23 cellular contexts compared by ENCODE assay signal in genomic region chr19:4512070-4512469, GRCh38. TPM values are rescaled to one million over a fixed set of nuclear protein-coding genes. Genes with fewer than 3 reads are reported as not detected.
DNase-seq lines count a peak whose midpoint lies in the region; ATAC-seq, FAIRE-seq and TF ChIP-seq lines count a peak whose summit lies in the region.
"Had no signal": no experiment of that assay in that cellular context is flagged by ENCODE, and none has a peak within 500 bp of the region (broad histone marks: within the 10 kb centered on the region; RNA-seq: fewer than 3 reads in every experiment).

No MANE protein-coding gene starts in this region.

- no peak overlapping the region for H4K8ac ChIP-seq in neuronal stem cell (ENCODE audit: low read depth, low read length)

- no peak for TF ChIP-seq RAD21 in K562 (CRISPR knock-in tag; conservative IDR thresholded peaks at IDR 0.05 in 1 of 2, IDR thresholded peaks at IDR 0.05 in 1 of 2)

- H3K9ac ChIP-seq in K562 (ENCODE audit: insufficient read depth in 1 of 2, low read depth in 2 of 2, low read length in 2 of 2) (peak overlapping the region in 1 of 2 experiments; percentile 64; a peak in 2 of 4 replicates), neuronal stem cell (ENCODE audit: low read depth, low read length, poor library complexity) (no peak overlapping the region), skeletal muscle tissue (ENCODE audit: low read depth in 1 of 3, low read length in 3 of 3) (peak overlapping the region in 2 of 3 donors; percentile 20 to 69)

- H3K9me3 ChIP-seq in HEK293 (ENCODE audit: control insufficient read depth, insufficient read depth, low read depth, low read length), result no peaks in the 10 kb centered on the region
- no peaks in the 10 kb centered on the region for H3K9me3 ChIP-seq in K562 (replicated peaks; ENCODE audit: control insufficient read depth, insufficient read depth, low read depth, low read length)
- H3K9me3 ChIP-seq in neuronal stem cell (replicated peaks in 1 of 2; ENCODE audit: control insufficient read depth in 2 of 2, insufficient read depth in 1 of 2, low read depth in 1 of 2, low read length in 2 of 2), result no peaks in the 10 kb centered on the region
- no peaks in the 10 kb centered on the region for H3K9me3 ChIP-seq in skeletal muscle tissue (ENCODE audit: control insufficient read depth in 3 of 3, low read length in 3 of 3)
- no peaks in the 10 kb centered on the region for H3K9me3 ChIP-seq in HAP-1

- no peak for TF ChIP-seq CTCF in HEK293 (tag by site-specific recombination; IDR thresholded peaks at IDR 0.05)
- TF ChIP-seq CTCF in K562 (IDR thresholded peaks at IDR 0.05 in 2 of 3, conservative IDR thresholded peaks at IDR 0.05 in 1 of 3; ENCODE audit: insufficient read depth in 2 of 3, low read depth in 1 of 3, low read length in 3 of 3), result no peak

- H2AFZ ChIP-seq in K562 (ENCODE audit: low read depth, low read length) (no peak overlapping the region), neuronal stem cell (ENCODE audit: low read length) (no peak overlapping the region)

- H3K18ac ChIP-seq in neuronal stem cell (ENCODE audit: low read length), result peak overlapping the region; percentile 60

- no peak overlapping the region for H2BK15ac ChIP-seq in neuronal stem cell (ENCODE audit: low read length)

- H3K27ac ChIP-seq in HEK293 (ENCODE audit: extremely low read depth, low read depth, low read length), result no peak overlapping the region
- H3K27ac ChIP-seq in K562 (ENCODE audit: extremely low read depth, low read depth, low read length), result no peak overlapping the region
- H3K27ac ChIP-seq in neuronal stem cell (replicated peaks; ENCODE audit: low read length), result no peak overlapping the region
- H3K27ac ChIP-seq in skeletal muscle tissue (ENCODE audit: low read depth, low read length), result peak overlapping the region; percentile 25

- in situ Hi-C loops in K562 (cut with MboI) (no loop called here), HAP-1 (cut with MboI; ENCODE audit: low sequenced_read_pairs) (no loop called here)

- intact Hi-C loops in K562 (cut with micrococcal nuclease), result no loop called here

- H3K79me2 ChIP-seq in K562 (ENCODE audit: control insufficient read depth, insufficient read depth, low read length), result no peaks in the 10 kb centered on the region

- no peak overlapping the region for H3K14ac ChIP-seq in neuronal stem cell (ENCODE audit: low read length)

- no peak overlapping the region for H3K4me2 ChIP-seq in K562 (ENCODE audit: insufficient read depth, low read length)
- H3K4me2 ChIP-seq in neuronal stem cell (ENCODE audit: insufficient read depth, low read length, poor library complexity, severe bottlenecking), result no peak overlapping the region

- CTCF ChIA-PET in HEK293 (lab: Yijun Ruan, JAX), result no interaction called here
- CTCF ChIA-PET in K562 (lab: Yijun Ruan, JAX; ENCODE audit: low intra/inter-chr PET ratio), result no interaction called here

- no peak for TF ChIP-seq POLR2A in K562 (conservative IDR thresholded peaks at IDR 0.05)

- H2AK5ac ChIP-seq in neuronal stem cell (ENCODE audit: low read depth, low read length), result no peak overlapping the region

- POLR2A ChIA-PET in HEK293 (lab: Yijun Ruan, JAX) (no interaction called here), K562 (lab: Yijun Ruan, JAX) (no interaction called here)

- H4K91ac ChIP-seq in neuronal stem cell (ENCODE audit: low read depth, low read length, poor library complexity), result no peak overlapping the region

- no peaks in the 10 kb centered on the region for H3K9me1 ChIP-seq in K562 (ENCODE audit: control insufficient read depth, insufficient read depth, low read length)

- DNase-seq in K562 (ENCODE audit: extremely low read depth in 1 of 4, low spot score in 3 of 4), result no peak
- no peak for DNase-seq in neuronal stem cell (ENCODE audit: low spot score)
- no peak for DNase-seq in HAP-1 (ENCODE audit: low spot score in 2 of 2)
- DNase-seq: C1 segment of cervical spinal cord; Calu3; CD4-positive, alpha-beta memory T cell; COR-L47; DMS53; DMS79 treated with DMSO at 0.1 percent for 48 hours; GF-D8; GOT3; H7; HFFc6 had no signal

- H2BK120ac ChIP-seq in neuronal stem cell (ENCODE audit: low read depth, low read length), result no peak overlapping the region

- 7% methylated on average over 16 of the region's 17 CpGs for WGBS in K562 (ENCODE audit: insufficient coverage, low coverage, missing lambda C conversion rate)
- no CpG with 5 or more reads among the region's 17 CpGs for WGBS in neuronal stem cell (ENCODE audit: extremely low coverage in 2 of 2, insufficient read length in 2 of 2, insufficient replicate concordance in 1 of 2), 2 donors

- H3K23ac ChIP-seq in neuronal stem cell (ENCODE audit: low read depth, low read length, poor library complexity), result no peak overlapping the region

- H3K4me3 ChIP-seq in HEK293 (ENCODE audit: low read depth, low read length), result no peak overlapping the region
- no peak overlapping the region for H3K4me3 ChIP-seq in K562
- no peak overlapping the region for H3K4me3 ChIP-seq in neuronal stem cell (ENCODE audit: low read length in 2 of 2)
- peak overlapping the region in 2 of 3 donors; percentile 52 to 65 for H3K4me3 ChIP-seq in skeletal muscle tissue (ENCODE audit: low read length in 3 of 3)
- no peak overlapping the region for H3K4me3 ChIP-seq in HAP-1

- H4K20me1 ChIP-seq in K562 (replicated peaks; ENCODE audit: control insufficient read depth, insufficient read depth, low read length), result no peaks in the 10 kb centered on the region

- no peak overlapping the region for H2BK12ac ChIP-seq in neuronal stem cell (ENCODE audit: low read length)

- peaks cover 3% of the 10 kb centered on the region for H3K79me1 ChIP-seq in neuronal stem cell (ENCODE audit: low read depth, low read length)

- no TSS peak for BruUV-seq in K562 (replicated peaks; lab: Mats Ljungman, UMichigan)

- H3K4me1 ChIP-seq in HEK293 (ENCODE audit: control insufficient read depth, insufficient read depth, low read length) (no peaks in the 10 kb centered on the region), K562 (replicated peaks in 1 of 2; ENCODE audit: control insufficient read depth in 2 of 2, insufficient read depth in 2 of 2, low read length in 2 of 2) (peaks cover 0 to 34% of the 10 kb centered on the region in 2 experiments; a peak in 2 of 5 replicates), neuronal stem cell (ENCODE audit: control insufficient read depth in 2 of 2, insufficient read depth in 1 of 2, low read depth in 1 of 2, low read length in 2 of 2) (peaks cover 0 to 4% of the 10 kb centered on the region in 2 donors), skeletal muscle tissue (ENCODE audit: control insufficient read depth in 3 of 3, insufficient read depth in 3 of 3, low read length in 3 of 3) (peaks cover 39 to 72% (median 62%) of the 10 kb centered on the region in 3 donors), HAP-1 (no peaks in the 10 kb centered on the region)

- no peak overlapping the region for H3K4ac ChIP-seq in neuronal stem cell (ENCODE audit: low read length)

- H2BK5ac ChIP-seq in neuronal stem cell (ENCODE audit: low read length), result no peak overlapping the region

- ATAC-seq in K562 (no peak), HG02623 (IDR thresholded peaks at IDR 0.05; ENCODE audit: unreplicated experiment) (no peak), GM19452 (IDR thresholded peaks at IDR 0.05; ENCODE audit: unreplicated experiment) (no peak)
- ATAC-seq: HCT116 had no signal

- H3K36me3 ChIP-seq in HEK293 (ENCODE audit: control insufficient read depth in 2 of 2, insufficient read depth in 1 of 2, low read length in 2 of 2) (peaks cover 0 to under 1% of the 10 kb centered on the region in 2 experiments; a peak in 2 of 3 replicates), K562 (ENCODE audit: control insufficient read depth, insufficient read depth, low read length) (no peaks in the 10 kb centered on the region), neuronal stem cell (replicated peaks in 1 of 2; ENCODE audit: control insufficient read depth in 2 of 2, insufficient read depth in 2 of 2, low read length in 2 of 2) (no peaks in the 10 kb centered on the region), skeletal muscle tissue (ENCODE audit: control insufficient read depth in 3 of 3, insufficient read depth in 3 of 3, low read length in 3 of 3) (peaks cover 27 to 51% (median 30%) of the 10 kb centered on the region in 3 donors), HAP-1 (replicated peaks) (no peaks in the 10 kb centered on the region)

- no peak for TF ChIP-seq EP300 in K562 (IDR thresholded peaks at IDR 0.05; ENCODE audit: low read length)

- H3K27me3 ChIP-seq in K562 (ENCODE audit: control insufficient read depth in 2 of 2, insufficient read depth in 2 of 2, low read length in 2 of 2) (peaks cover 24 to 47% of the 10 kb centered on the region in 2 experiments; a peak in 4 of 5 replicates), neuronal stem cell (ENCODE audit: control insufficient read depth in 3 of 3, insufficient read depth in 3 of 3, low read depth in 1 of 3, low read length in 3 of 3) (peaks cover 0 to 4% (median 0%) of the 10 kb centered on the region in 3 experiments), skeletal muscle tissue (ENCODE audit: control insufficient read depth in 3 of 3, insufficient read depth in 3 of 3, low read length in 3 of 3) (no peaks in the 10 kb centered on the region), HAP-1 (ENCODE audit: low read depth) (no peaks in the 10 kb centered on the region)

- FAIRE-seq in K562 (lab: Jason Lieb, UNC), result peak; percentile 60
- FAIRE-seq: GM12891, GM18507 had no signal

RNA-seq across cellular contexts. Expression of gene PLIN4, which starts 6.2 kb away (rescaled TPM):
- total RNA-seq in K562 (2011; cell fraction: chromatin; rRNA removed; ENCODE audit: low replicate concordance), result 1.0 and 3.0 TPM in 2 replicates
- total RNA-seq in K562 (2011; cell fraction: nucleolus; rRNA removed), result 0.92 and 1.2 TPM in 2 replicates
- total RNA-seq in K562 (2011; cell fraction: nucleoplasm; rRNA removed), result 0.53 and 0.81 TPM in 2 replicates
- total RNA-seq in K562 (2014; rRNA removed) (0.08 and 0.14 TPM in 2 replicates), K562 (2014; rRNA removed; fragmentation: Illumina TruSeq; extraction: Trizol) (0.04 TPM in 1 of 2 replicates, not detected in the other), K562 (2015; rRNA removed; fragmentation: Illumina TruSeq; extraction: Trizol) (0.04 TPM in 1 of 2 replicates, not detected in the other), K562 (2021) (0.09 TPM in 2 replicates), skeletal muscle tissue (15.7 TPM)
- polyA plus RNA-seq in K562 (2011; rRNA removed) (0.06 and 0.12 TPM in 2 replicates), K562 (2014; fragmentation: Illumina TruSeq; extraction: Trizol) (0.04 and 0.08 TPM in 2 replicates), K562 (2014; fragmentation: Nextera tagmentation; extraction: Ambion mirVana) (not detected), K562 (2014; rRNA removed) (0.07 and 0.16 TPM in 2 replicates)
- polyA plus RNA-seq in K562 (2011; cell fraction: cytosol; rRNA removed), result 0.06 and 0.15 TPM in 2 replicates
- polyA plus RNA-seq in K562 (2011; cell fraction: nucleus; rRNA removed), result 0.41 and 0.92 TPM in 2 replicates
- polyA plus RNA-seq in K562 (2012), result 0.10 and 0.17 TPM in 2 replicates
- polyA minus RNA-seq in K562 (2011; rRNA and poly(A)+ RNA removed), result 0.07 TPM in 1 of 2 replicates, not detected in the other
- not detected in 2 replicates for polyA minus RNA-seq in K562 (2011; cell fraction: cytosol; rRNA and poly(A)+ RNA removed)
- 0.11 and 0.13 TPM in 2 replicates for polyA minus RNA-seq in K562 (2011; cell fraction: nucleus; rRNA and poly(A)+ RNA removed)
- polyA plus RNA-seq in neuronal stem cell (2013, experiment 1 of 2), result 0.13 TPM
- 0.18 TPM for polyA plus RNA-seq in neuronal stem cell (2013, experiment 2 of 2)
- total RNA-seq: HFFc6 had no signal

RNA-seq across cellular contexts. Expression of gene PLIN5, which starts 23.0 kb away (rescaled TPM):
- total RNA-seq in K562 (2011; cell fraction: chromatin; rRNA removed; ENCODE audit: low replicate concordance), result 8.0 and 24.6 TPM in 2 replicates
- total RNA-seq in K562 (2011; cell fraction: nucleolus; rRNA removed), result 11.3 and 12.8 TPM in 2 replicates
- 10.8 and 12.9 TPM in 2 replicates for total RNA-seq in K562 (2011; cell fraction: nucleoplasm; rRNA removed)
- 0.50 and 0.86 TPM in 2 replicates for total RNA-seq in K562 (2014; rRNA removed)
- 0.15 and 0.26 TPM in 2 replicates for total RNA-seq in K562 (2014; rRNA removed; fragmentation: Illumina TruSeq; extraction: Trizol)
- total RNA-seq in K562 (2015; rRNA removed; fragmentation: Illumina TruSeq; extraction: Trizol), result 0.07 TPM in 1 of 2 replicates, not detected in the other
- 1.3 TPM in 2 replicates for total RNA-seq in K562 (2021)
- polyA plus RNA-seq in K562 (2011; rRNA removed), result 1.3 and 1.6 TPM in 2 replicates
- 1.0 and 1.3 TPM in 2 replicates for polyA plus RNA-seq in K562 (2011; cell fraction: cytosol; rRNA removed)
- 3.6 and 9.2 TPM in 2 replicates for polyA plus RNA-seq in K562 (2011; cell fraction: nucleus; rRNA removed)
- polyA plus RNA-seq in K562 (2012), result 0.50 and 0.51 TPM in 2 replicates
- polyA plus RNA-seq in K562 (2014; fragmentation: Illumina TruSeq; extraction: Trizol), result 0.54 and 0.62 TPM in 2 replicates
- polyA plus RNA-seq in K562 (2014; fragmentation: Nextera tagmentation; extraction: Ambion mirVana), result under 1 TPM; 0.04 TPM
- 0.85 and 0.94 TPM in 2 replicates for polyA plus RNA-seq in K562 (2014; rRNA removed)
- 0.81 and 1.5 TPM in 2 replicates for polyA minus RNA-seq in K562 (2011; rRNA and poly(A)+ RNA removed)
- 0.95 TPM in 1 of 2 replicates, not detected in the other for polyA minus RNA-seq in K562 (2011; cell fraction: cytosol; rRNA and poly(A)+ RNA removed)
- polyA minus RNA-seq in K562 (2011; cell fraction: nucleus; rRNA and poly(A)+ RNA removed), result 2.0 and 2.8 TPM in 2 replicates
- polyA plus RNA-seq in neuronal stem cell (2013, experiment 1 of 2), result 2.9 TPM
- polyA plus RNA-seq in neuronal stem cell (2013, experiment 2 of 2), result 2.9 TPM
- total RNA-seq in skeletal muscle tissue, result 2.1 TPM
- total RNA-seq: A172, HFFc6 had no signal
- polyA plus RNA-seq: BJ had no signal

RNA-seq across cellular contexts. Expression of gene LRG1, which starts 27.8 kb away (rescaled TPM):
- 5.0 and 14.6 TPM in 2 replicates for total RNA-seq in K562 (2011; cell fraction: chromatin; rRNA removed; ENCODE audit: low replicate concordance)
- 18.2 and 23.3 TPM in 2 replicates for total RNA-seq in K562 (2011; cell fraction: nucleolus; rRNA removed)
- total RNA-seq in K562 (2011; cell fraction: nucleoplasm; rRNA removed), result 12.4 and 14.4 TPM in 2 replicates
- total RNA-seq in K562 (2014; rRNA removed) (8.4 and 10.6 TPM in 2 replicates), K562 (2014; rRNA removed; fragmentation: Illumina TruSeq; extraction: Trizol) (3.8 and 4.6 TPM in 2 replicates), K562 (2015; rRNA removed; fragmentation: Illumina TruSeq; extraction: Trizol) (9.4 and 9.5 TPM in 2 replicates), K562 (2021) (11.5 and 11.7 TPM in 2 replicates), skeletal muscle tissue (0.52 TPM)
- polyA plus RNA-seq in K562 (2011; rRNA removed) (10.9 and 11.9 TPM in 2 replicates), K562 (2014; fragmentation: Illumina TruSeq; extraction: Trizol) (8.7 and 12.6 TPM in 2 replicates), K562 (2014; fragmentation: Nextera tagmentation; extraction: Ambion mirVana) (1 to 10 TPM; 1.5 to 5.1 TPM), K562 (2014; rRNA removed) (11.9 and 12.3 TPM in 2 replicates)
- polyA plus RNA-seq in K562 (2011; cell fraction: cytosol; rRNA removed), result 15.4 and 23.9 TPM in 2 replicates
- polyA plus RNA-seq in K562 (2011; cell fraction: nucleus; rRNA removed), result 2.7 and 3.4 TPM in 2 replicates
- polyA plus RNA-seq in K562 (2012), result 9.0 and 20.7 TPM in 2 replicates
- polyA minus RNA-seq in K562 (2011; rRNA and poly(A)+ RNA removed), result 3.2 and 3.6 TPM in 2 replicates
- polyA minus RNA-seq in K562 (2011; cell fraction: cytosol; rRNA and poly(A)+ RNA removed), result 6.2 and 7.6 TPM in 2 replicates
- 1.2 and 2.6 TPM in 2 replicates for polyA minus RNA-seq in K562 (2011; cell fraction: nucleus; rRNA and poly(A)+ RNA removed)
- polyA plus RNA-seq in neuronal stem cell (2013, experiment 1 of 2), result not detected
- polyA plus RNA-seq in neuronal stem cell (2013, experiment 2 of 2), result 0.01 TPM
- total RNA-seq: A673; CD4-positive, alpha-beta memory T cell; HFFc6 had no signal

RNA-seq across cellular contexts. Expression of gene HDGFL2, which starts 40.0 kb away (rescaled TPM):
- 18.0 and 40.2 TPM in 2 replicates for total RNA-seq in K562 (2011; cell fraction: chromatin; rRNA removed; ENCODE audit: low replicate concordance)
- 25.8 and 27.2 TPM in 2 replicates for total RNA-seq in K562 (2011; cell fraction: nucleolus; rRNA removed)
- 18.5 and 20.0 TPM in 2 replicates for total RNA-seq in K562 (2011; cell fraction: nucleoplasm; rRNA removed)
- total RNA-seq in K562 (2014; rRNA removed) (48.7 and 61.7 TPM in 2 replicates), K562 (2014; rRNA removed; fragmentation: Illumina TruSeq; extraction: Trizol) (10.7 and 12.3 TPM in 2 replicates), K562 (2015; rRNA removed; fragmentation: Illumina TruSeq; extraction: Trizol) (27.9 and 29.4 TPM in 2 replicates), K562 (2021) (39.7 and 45.9 TPM in 2 replicates), skeletal muscle tissue (33.9 TPM)
- polyA plus RNA-seq in K562 (2011; rRNA removed) (14.3 and 21.1 TPM in 2 replicates), K562 (2014; fragmentation: Illumina TruSeq; extraction: Trizol) (16.0 and 27.4 TPM in 2 replicates), K562 (2014; fragmentation: Nextera tagmentation; extraction: Ambion mirVana) (under 1 TPM; 0.13 to 0.21 TPM), K562 (2014; rRNA removed) (39.7 and 50.8 TPM in 2 replicates)
- polyA plus RNA-seq in K562 (2011; cell fraction: cytosol; rRNA removed), result 10.7 and 15.1 TPM in 2 replicates
- 32.8 and 44.3 TPM in 2 replicates for polyA plus RNA-seq in K562 (2011; cell fraction: nucleus; rRNA removed)
- 29.5 and 31.2 TPM in 2 replicates for polyA plus RNA-seq in K562 (2012)
- polyA minus RNA-seq in K562 (2011; rRNA and poly(A)+ RNA removed), result 9.0 and 10.3 TPM in 2 replicates
- polyA minus RNA-seq in K562 (2011; cell fraction: cytosol; rRNA and poly(A)+ RNA removed), result 14.8 and 23.0 TPM in 2 replicates
- 6.3 and 9.2 TPM in 2 replicates for polyA minus RNA-seq in K562 (2011; cell fraction: nucleus; rRNA and poly(A)+ RNA removed)
- 73.8 TPM for polyA plus RNA-seq in neuronal stem cell (2013, experiment 1 of 2)
- 75.2 TPM for polyA plus RNA-seq in neuronal stem cell (2013, experiment 2 of 2)

RNA-seq across cellular contexts. Expression of gene SEMA6B, which starts 47.4 kb away (rescaled TPM):
- total RNA-seq in K562 (2011; cell fraction: chromatin; rRNA removed; ENCODE audit: low replicate concordance), result 3.4 and 12.9 TPM in 2 replicates
- total RNA-seq in K562 (2011; cell fraction: nucleolus; rRNA removed), result 12.9 and 13.2 TPM in 2 replicates
- total RNA-seq in K562 (2011; cell fraction: nucleoplasm; rRNA removed), result 9.3 and 10.5 TPM in 2 replicates
- total RNA-seq in K562 (2014; rRNA removed) (2.5 and 2.7 TPM in 2 replicates), K562 (2014; rRNA removed; fragmentation: Illumina TruSeq; extraction: Trizol) (0.57 and 0.65 TPM in 2 replicates), K562 (2015; rRNA removed; fragmentation: Illumina TruSeq; extraction: Trizol) (0.83 and 1.1 TPM in 2 replicates), K562 (2021) (3.7 and 4.6 TPM in 2 replicates), skeletal muscle tissue (11.5 TPM)
- polyA plus RNA-seq in K562 (2011; rRNA removed) (2.6 and 4.9 TPM in 2 replicates), K562 (2014; fragmentation: Illumina TruSeq; extraction: Trizol) (1.4 and 2.7 TPM in 2 replicates), K562 (2014; fragmentation: Nextera tagmentation; extraction: Ambion mirVana) (not detected), K562 (2014; rRNA removed) (1.7 and 3.8 TPM in 2 replicates)
- 6.8 and 8.8 TPM in 2 replicates for polyA plus RNA-seq in K562 (2011; cell fraction: cytosol; rRNA removed)
- 7.2 and 8.1 TPM in 2 replicates for polyA plus RNA-seq in K562 (2011; cell fraction: nucleus; rRNA removed)
- 1.3 and 1.6 TPM in 2 replicates for polyA plus RNA-seq in K562 (2012)
- 5.1 and 7.6 TPM in 2 replicates for polyA minus RNA-seq in K562 (2011; rRNA and poly(A)+ RNA removed)
- 9.4 and 13.2 TPM in 2 replicates for polyA minus RNA-seq in K562 (2011; cell fraction: cytosol; rRNA and poly(A)+ RNA removed)
- 4.4 and 7.0 TPM in 2 replicates for polyA minus RNA-seq in K562 (2011; cell fraction: nucleus; rRNA and poly(A)+ RNA removed)
- polyA plus RNA-seq in neuronal stem cell (2013, experiment 1 of 2), result 42.5 TPM
- polyA plus RNA-seq in neuronal stem cell (2013, experiment 2 of 2), result 43.0 TPM
- polyA plus RNA-seq: CD4-positive, alpha-beta memory T cell had no signal

Comparison
In these comparisons a context has a peak if more than half of its experiments do, and no peak if none do; other contexts are left out.
1. H3K4me3 ChIP-seq: peak in skeletal muscle tissue (2 of 3); none in HEK293 (single experiment), K562 (single experiment), neuronal stem cell (0 of 2) and HAP-1 (single experiment).